Comparison of ENCODE assay signal across 8 cellular contexts in the genomic region with DNA sequence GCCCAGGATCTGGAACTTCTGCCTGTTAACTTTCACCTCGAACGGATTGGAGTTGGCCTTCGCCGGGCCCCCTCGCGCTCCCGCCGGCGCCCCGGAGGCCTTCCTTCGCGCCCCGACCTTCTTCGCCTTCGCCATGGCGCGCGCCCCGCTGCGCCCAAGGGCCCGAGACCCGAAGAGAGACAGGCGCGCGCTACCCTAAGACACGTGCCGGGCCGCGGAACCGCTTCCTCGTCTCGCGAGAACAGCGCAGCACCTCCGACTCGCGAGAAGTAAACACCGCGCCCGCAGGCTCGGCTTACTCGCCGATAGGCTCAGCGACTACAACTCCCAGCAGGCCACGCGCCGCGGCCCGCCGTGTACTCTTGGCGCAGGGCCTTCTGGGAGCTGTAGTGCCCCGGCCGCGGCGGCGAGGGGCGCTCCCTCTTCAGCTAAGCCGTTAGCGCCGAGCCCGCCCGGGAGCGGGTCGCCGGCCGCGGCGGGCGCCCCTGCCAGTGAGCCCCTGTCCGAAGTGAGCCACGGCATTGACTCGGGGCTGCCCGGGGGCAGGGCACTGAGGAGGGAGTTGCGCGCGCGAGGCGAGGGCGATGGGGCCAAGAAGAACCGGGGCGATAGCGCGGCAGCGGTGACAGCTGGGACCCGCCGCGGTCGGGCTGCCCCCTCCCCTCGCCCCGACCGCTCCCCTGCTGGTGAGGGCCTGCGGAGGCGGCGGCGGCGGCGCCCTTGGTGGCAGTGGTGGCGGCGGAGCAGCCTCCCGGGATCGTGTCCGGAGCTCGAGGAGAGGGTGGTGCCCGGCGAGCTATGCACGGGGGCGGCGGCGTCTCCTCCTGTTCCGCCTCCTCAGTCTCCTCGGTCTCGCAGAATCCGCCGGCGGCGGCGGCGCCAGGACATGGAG. TPM values are rescaled to one million over a fixed set of nuclear protein-coding genes. Genes with fewer than 3 reads are reported as not detected.
DNase-seq lines count a peak whose midpoint lies in the region; ATAC-seq, FAIRE-seq and TF ChIP-seq lines count a peak whose summit lies in the region.

A gene (plus strand): TSS at position 387 of the 892 bp plus-strand sequence. CDS start 500 bp downstream, at position 887.
A gene (minus strand): TSS at position 222 of the 892 bp plus-strand sequence. CDS start 87 bp downstream, at position 135.

- in situ Hi-C loops in HepG2 (cut with HindIII; ENCODE audit: extremely low pct_ligation_motif_present, low pct_unique_long_range_greater_than_20kb): no loop called here

- peaks cover 28% of the 10 kb centered on the region for H3K4me1 ChIP-seq in CD4-positive, CD25-positive, alpha-beta regulatory T cell (ENCODE audit: control insufficient read depth, insufficient read depth, low read length, poor library complexity, severe bottlenecking)
- H3K4me1 ChIP-seq in HepG2 (ENCODE audit: insufficient read depth, low read length): peaks cover 37% of the 10 kb centered on the region

- H3K4me3 Mint-ChIP-seq in CD4-positive, CD25-positive, alpha-beta regulatory T cell: peak within 1 kb of the TSS; percentile 89 to 97 (median 94)

- H3K27me3 ChIP-seq in CD4-positive, CD25-positive, alpha-beta regulatory T cell (ENCODE audit: control insufficient read depth, insufficient read depth, low read length): no peaks in the 10 kb centered on the region
- no peaks in the 10 kb centered on the region; a peak in 1 of 5 replicates for H3K27me3 ChIP-seq in HepG2 (ENCODE audit: control insufficient read depth in 1 of 2, insufficient read depth in 2 of 2, low read length in 2 of 2)

- FAIRE-seq in HepG2 (lab: Jason Lieb, UNC): peak; percentile 68

- DNase-seq in CD4-positive, CD25-positive, alpha-beta regulatory T cell: peak; percentile 97 to 99 (median 97)
- DNase-seq in NCI-H69 (lab: John Stamatoyannopoulos, UW): peak; percentile 98
- peak; percentile 88 to 96 for DNase-seq in activated CD4-positive, alpha-beta T cell treated with anti-CD3 and anti-CD28 coated beads, Interleukin-2, amount 50 U/mL, for 24 hours (ENCODE audit: low read depth in 1 of 2, low spot score in 1 of 2)
- DNase-seq in dermis blood vessel endothelial cell: peak; percentile 99
- peak; percentile 94 for DNase-seq in HepG2 (ENCODE audit: low spot score)
- peak; percentile 94 to 96 for DNase-seq in stimulated activated CD4-positive, alpha-beta T cell treated with anti-CD3 and anti-CD28 coated beads, Interleukin-2, amount 100 ng/mL, for 48 hours

- no peak; the same call in 1 of the 2 replicates for TF ChIP-seq RAD21 in HepG2 (CRISPR knock-in tag; IDR thresholded peaks at IDR 0.05)

- H3K9me3 Mint-ChIP-seq in CD4-positive, CD25-positive, alpha-beta regulatory T cell: no peaks in the 10 kb centered on the region

- peak within 1 kb of the TSS; percentile 92 for H3K27ac ChIP-seq in CD4-positive, CD25-positive, alpha-beta regulatory T cell (ENCODE audit: insufficient read depth, low read length, poor library complexity, severe bottlenecking)
- peak within 1 kb of the TSS; percentile 82 for H3K27ac ChIP-seq in HepG2 (ENCODE audit: extremely low read length, insufficient read depth, low read length)

- no peaks in the 10 kb centered on the region for H3K27me3 Mint-ChIP-seq in CD4-positive, CD25-positive, alpha-beta regulatory T cell

- no TSS peak for BruUV-seq in HepG2 (replicated peaks; lab: Mats Ljungman, UMichigan)

- H3K36me3 ChIP-seq in CD4-positive, CD25-positive, alpha-beta regulatory T cell (ENCODE audit: control insufficient read depth, insufficient read depth, low read length): peaks cover 6% of the 10 kb centered on the region
- peaks cover 0 to 6% of the 10 kb centered on the region in 2 experiments; a peak in 2 of 5 replicates for H3K36me3 ChIP-seq in HepG2 (replicated peaks in 1 of 2; ENCODE audit: control insufficient read depth in 1 of 2, insufficient read depth in 2 of 2, low read length in 2 of 2)

- intact Hi-C loops in HepG2 (cut with micrococcal nuclease; ENCODE audit: unreplicated experiment): no loop called here

- H3K79me2 ChIP-seq in HepG2 (ENCODE audit: insufficient read depth, low read length): peaks cover 33% of the 10 kb centered on the region

- H3K4me3 ChIP-seq in CD4-positive, CD25-positive, alpha-beta regulatory T cell (ENCODE audit: low read depth, low read length): peak within 1 kb of the TSS; percentile 91
- H3K4me3 ChIP-seq in HepG2 (replicated peaks in 1 of 3; ENCODE audit: insufficient read depth in 1 of 3, low read depth in 2 of 3, low read length in 3 of 3): peak within 1 kb of the TSS; percentile 84 to 90 (median 88)

- H3K27ac Mint-ChIP-seq in CD4-positive, CD25-positive, alpha-beta regulatory T cell: peak within 1 kb of the TSS; percentile 86 to 96 (median 90)

- peak; percentile 93 to 96 for ATAC-seq in CD4-positive, CD25-positive, alpha-beta regulatory T cell (ENCODE audit: low read depth in 2 of 2)
- ATAC-seq in GM19395 (IDR thresholded peaks at IDR 0.05; ENCODE audit: unreplicated experiment): peak; percentile 83
- ATAC-seq in HG03558 (IDR thresholded peaks at IDR 0.05; ENCODE audit: extremely low read depth, unreplicated experiment): peak; percentile 81
- peak; percentile 92 for ATAC-seq in HepG2

- peak within 1 kb of the TSS; percentile 99 for H3K4me2 ChIP-seq in HepG2 (ENCODE audit: low read depth, low read length)

- TF ChIP-seq EP300 in HepG2 (IDR thresholded peaks at IDR 0.05; ENCODE audit: low read depth in 2 of 2, low read length in 2 of 2) (peak in 1 of 2 experiments; percentile 27; a peak in 2 of 4 replicates), HepG2 (CRISPR knock-in tag; IDR thresholded peaks at IDR 0.05; ENCODE audit: borderline replicate concordance) (0 out of 2 replicates have a peak, but pooled peaks have one; percentile 37)

- POLR2A ChIA-PET in HepG2 (lab: Yijun Ruan, JAX): interaction anchor here (0.6 to 2.6 kb wide), 12 partner anchors 10 to 993 kb away, joined by 3 to 16 read pairs (median 3); no protein-coding TSS in a partner anchor

- H3K9me3 ChIP-seq in CD4-positive, CD25-positive, alpha-beta regulatory T cell (ENCODE audit: control insufficient read depth in 2 of 2, low read length in 2 of 2): no peaks in the 10 kb centered on the region
- H3K9me3 ChIP-seq in HepG2 (ENCODE audit: low read length): no peaks in the 10 kb centered on the region

- 0% methylated on average over 4 of the region's 118 CpGs for WGBS in HepG2 (ENCODE audit: low lambda C conversion rate)

- peak; percentile 60 for TF ChIP-seq CTCF in HepG2 (CRISPR knock-in tag; IDR thresholded peaks at IDR 0.05)

- H3K9ac ChIP-seq in HepG2 (ENCODE audit: insufficient read depth, low read depth, low read length): peak within 1 kb of the TSS; percentile 90

- H3K36me3 Mint-ChIP-seq in CD4-positive, CD25-positive, alpha-beta regulatory T cell: peaks cover 6% of the 10 kb centered on the region

- H4K20me1 ChIP-seq in HepG2 (ENCODE audit: insufficient read depth, low read length): peaks cover 9% of the 10 kb centered on the region; the same call in 1 of the 2 replicates

- peak in 1 of 2 experiments; percentile 65; a peak in 2 of 4 replicates for TF ChIP-seq POLR2A in HepG2 (IDR thresholded peaks at IDR 0.05; ENCODE audit: insufficient read depth in 1 of 2, low read depth in 2 of 2, low read length in 2 of 2)

- CTCF ChIA-PET in HepG2 (lab: Yijun Ruan, JAX; ENCODE audit: low intra/inter-chr PET ratio, low total read pairs): interaction anchor here (1.8 kb wide), 1 partner anchor 9 kb away, joined by 10 read pairs; no protein-coding TSS in a partner anchor

- no peak within 1 kb of the TSS for H2AFZ ChIP-seq in HepG2 (ENCODE audit: low read length)

- peaks cover 14 to 38% (median 30%) of the 10 kb centered on the region in 4 donors for H3K4me1 Mint-ChIP-seq in CD4-positive, CD25-positive, alpha-beta regulatory T cell

RNA-seq across cellular contexts. Expression of the first gene that starts in this region (rescaled TPM):
- 2.8 TPM for total RNA-seq in CD4-positive, CD25-positive, alpha-beta regulatory T cell
- polyA plus RNA-seq in CD4-positive, CD25-positive, alpha-beta regulatory T cell: 1 to 10 TPM in 2 of 4 donors, under 1 TPM in 2; 0.64 to 1.3 (median 1.0) TPM
- total RNA-seq in dermis blood vessel endothelial cell (3.4 and 4.4 TPM in 2 replicates), HepG2 (2016; rRNA removed; fragmentation: Illumina TruSeq; extraction: Trizol) (2.0 and 2.5 TPM in 2 replicates)
- 1.9 and 2.1 TPM in 2 replicates for total RNA-seq in HepG2 (2016; cell fraction: cytosol; rRNA removed; fragmentation: Illumina TruSeq; extraction: Trizol; ENCODE audit: low read depth)
- total RNA-seq in HepG2 (2016; cell fraction: insoluble cytoplasmic fraction; rRNA removed; fragmentation: Illumina TruSeq; extraction: Trizol): 2.5 and 3.1 TPM in 2 replicates
- total RNA-seq in HepG2 (2016; cell fraction: membrane; rRNA removed; fragmentation: Illumina TruSeq; extraction: Trizol): 4.7 and 4.9 TPM in 2 replicates
- total RNA-seq in HepG2 (2016; cell fraction: nucleus; rRNA removed; fragmentation: Illumina TruSeq; extraction: Trizol): 1.2 and 1.4 TPM in 2 replicates
- 1.6 and 1.8 TPM in 2 replicates for polyA plus RNA-seq in HepG2 (2011; rRNA removed)
- polyA plus RNA-seq in HepG2 (2011; cell fraction: cytosol; rRNA removed): 1.2 TPM in 2 replicates
- 1.2 and 1.3 TPM in 2 replicates for polyA plus RNA-seq in HepG2 (2011; cell fraction: nucleus; rRNA removed)
- 1.5 and 1.7 TPM in 2 replicates for polyA plus RNA-seq in HepG2 (2012)
- 2.8 TPM in 2 replicates for polyA plus RNA-seq in HepG2 (2016; cell fraction: cytosol; fragmentation: Illumina TruSeq; extraction: Trizol; ENCODE audit: low read depth)
- 3.0 TPM in 2 replicates for polyA plus RNA-seq in HepG2 (2016; cell fraction: insoluble cytoplasmic fraction; fragmentation: Illumina TruSeq; extraction: Trizol; ENCODE audit: low read depth)
- polyA plus RNA-seq in HepG2 (2016; cell fraction: membrane; fragmentation: Illumina TruSeq; extraction: Trizol; ENCODE audit: low read depth): 4.7 TPM in 2 replicates
- polyA plus RNA-seq in HepG2 (2016; cell fraction: nucleus; fragmentation: Illumina TruSeq; extraction: Trizol; ENCODE audit: insufficient read depth, low read depth): 2.1 and 2.8 TPM in 2 replicates
- 2.6 and 2.7 TPM in 2 replicates for polyA minus RNA-seq in HepG2 (2011; rRNA and poly(A)+ RNA removed; ENCODE audit: low replicate concordance)
- 0.88 and 1.4 TPM in 2 replicates for polyA minus RNA-seq in HepG2 (2011; cell fraction: cytosol; rRNA and poly(A)+ RNA removed)
- 1.4 and 3.2 TPM in 2 replicates for polyA minus RNA-seq in HepG2 (2011; cell fraction: nucleus; rRNA and poly(A)+ RNA removed)

RNA-seq across cellular contexts. Expression of the second gene that starts in this region (rescaled TPM):
- 25.8 TPM for total RNA-seq in CD4-positive, CD25-positive, alpha-beta regulatory T cell
- polyA plus RNA-seq in CD4-positive, CD25-positive, alpha-beta regulatory T cell: 10 to 100 TPM in 2 of 4 donors, 1 to 10 TPM in 2; 7.6 to 15.0 (median 9.7) TPM
- total RNA-seq in dermis blood vessel endothelial cell (18.5 and 32.4 TPM in 2 replicates), HepG2 (2016; rRNA removed; fragmentation: Illumina TruSeq; extraction: Trizol) (47.9 and 63.4 TPM in 2 replicates)
- total RNA-seq in HepG2 (2016; cell fraction: cytosol; rRNA removed; fragmentation: Illumina TruSeq; extraction: Trizol; ENCODE audit: low read depth): 11.5 and 13.9 TPM in 2 replicates
- total RNA-seq in HepG2 (2016; cell fraction: insoluble cytoplasmic fraction; rRNA removed; fragmentation: Illumina TruSeq; extraction: Trizol): 48.3 and 54.0 TPM in 2 replicates
- 23.0 and 27.1 TPM in 2 replicates for total RNA-seq in HepG2 (2016; cell fraction: membrane; rRNA removed; fragmentation: Illumina TruSeq; extraction: Trizol)
- total RNA-seq in HepG2 (2016; cell fraction: nucleus; rRNA removed; fragmentation: Illumina TruSeq; extraction: Trizol): 25.4 and 26.5 TPM in 2 replicates
- polyA plus RNA-seq in HepG2 (2011; rRNA removed): 6.8 and 6.9 TPM in 2 replicates
- 4.8 and 5.2 TPM in 2 replicates for polyA plus RNA-seq in HepG2 (2011; cell fraction: cytosol; rRNA removed)
- 8.6 and 9.1 TPM in 2 replicates for polyA plus RNA-seq in HepG2 (2011; cell fraction: nucleus; rRNA removed)
- 23.7 and 25.5 TPM in 2 replicates for polyA plus RNA-seq in HepG2 (2012)
- 5.0 and 6.7 TPM in 2 replicates for polyA plus RNA-seq in HepG2 (2016; cell fraction: cytosol; fragmentation: Illumina TruSeq; extraction: Trizol; ENCODE audit: low read depth)
- polyA plus RNA-seq in HepG2 (2016; cell fraction: insoluble cytoplasmic fraction; fragmentation: Illumina TruSeq; extraction: Trizol; ENCODE audit: low read depth): 48.2 and 58.0 TPM in 2 replicates
- 12.7 and 14.5 TPM in 2 replicates for polyA plus RNA-seq in HepG2 (2016; cell fraction: membrane; fragmentation: Illumina TruSeq; extraction: Trizol; ENCODE audit: low read depth)
- polyA plus RNA-seq in HepG2 (2016; cell fraction: nucleus; fragmentation: Illumina TruSeq; extraction: Trizol; ENCODE audit: insufficient read depth, low read depth): 36.4 and 41.5 TPM in 2 replicates
- polyA minus RNA-seq in HepG2 (2011; rRNA and poly(A)+ RNA removed; ENCODE audit: low replicate concordance): 7.1 and 9.6 TPM in 2 replicates
- polyA minus RNA-seq in HepG2 (2011; cell fraction: cytosol; rRNA and poly(A)+ RNA removed): 10.4 and 14.8 TPM in 2 replicates
- polyA minus RNA-seq in HepG2 (2011; cell fraction: nucleus; rRNA and poly(A)+ RNA removed): 10.0 and 12.2 TPM in 2 replicates

Comparison
In these comparisons a context has a peak if more than half of its experiments do, and no peak if none do; other contexts are left out.
1. Peak in every context shown above with its lines: DNase-seq, ATAC-seq, H3K4me3 ChIP-seq and H3K27ac ChIP-seq.